Comparison of ENCODE assay signal across 22 cellular contexts in genomic region chr9:93111001-93111370, GRCh38. TPM values are rescaled to one million over a fixed set of nuclear protein-coding genes. Genes with fewer than 3 reads are reported as not detected.
A peak's percentile ranks its signal among the peaks of the same experiment; 100 is the strongest.
DNase-seq lines count a peak whose midpoint lies in the region; ATAC-seq and TF ChIP-seq lines count a peak whose summit lies in the region.
"Had no signal": no experiment of that assay in that cellular context is flagged by ENCODE, and none has a peak within 500 bp of the region (broad histone marks: within the 10 kb centered on the region; RNA-seq: fewer than 3 reads in every experiment).

No MANE protein-coding gene starts in this region.

- no peak for TF ChIP-seq CTCF in IMR-90 (conservative IDR thresholded peaks at IDR 0.05; ENCODE audit: low read depth, low read length)
- no peak for TF ChIP-seq CTCF in sigmoid colon (IDR thresholded peaks at IDR 0.05)

- no peaks in the 10 kb centered on the region; the same call in 1 of the 2 replicates for H3K9me1 ChIP-seq in IMR-90 (ENCODE audit: insufficient read depth, low read length)

- H3K9ac ChIP-seq in IMR-90 (ENCODE audit: low read depth, low read length) = no peak overlapping the region

- WGBS in IMR-90 (ENCODE audit: extremely low coverage in 2 of 2, insufficient read length in 1 of 2), 2 experiments = 93% methylated on average over 5 of the region's 11 CpGs; no CpG with 5 or more reads in 1 of the 2 experiments
- 88 to 91% methylated on average over 11 of the region's 11 CpGs for WGBS in sigmoid colon, 2 donors

- H3K36me3 ChIP-seq in IMR-90 (ENCODE audit: control insufficient read depth, insufficient read depth, low read length) = peaks cover 30% of the 10 kb centered on the region
- H3K36me3 ChIP-seq in sigmoid colon = peaks cover 7 to 55% (median 46%) of the 10 kb centered on the region in 4 donors
- H3K36me3 ChIP-seq: breast epithelium had no signal

- no peak overlapping the region for H3K18ac ChIP-seq in IMR-90 (ENCODE audit: low read depth, low read length)

- no peak overlapping the region for H4K5ac ChIP-seq in IMR-90 (ENCODE audit: low read depth, low read length)

- no peak overlapping the region for H3K4me3 Mint-ChIP-seq in activated CD4-positive, alpha-beta T cell treated with anti-CD3 and anti-CD28 coated beads, Interleukin-2, amount 10 ng/mL, durations not matched to agents 7 days and 5 days
- H3K4me3 Mint-ChIP-seq in immature natural killer cell = no peak overlapping the region
- H3K4me3 Mint-ChIP-seq: activated naive CD8-positive, alpha-beta T cell treated with anti-CD3 and anti-CD28 coated beads, Interleukin-2, amount 10 ng/mL, durations not matched to agents 7 days and 5 days; activated T-cell treated with anti-CD3 and anti-CD28 coated beads, Interleukin-2, amount 50 U/mL, for 4 hours had no signal

- H3K4ac ChIP-seq in IMR-90 (ENCODE audit: low read depth, low read length) = no peak overlapping the region

- POLR2A ChIA-PET in activated CD4-positive, alpha-beta T cell treated with anti-CD3 and anti-CD28 coated beads, Interleukin-2, amount 10 ng/mL, durations not matched to agents 7 days and 5 days (lab: Charles Lee) = no interaction called here
- POLR2A ChIA-PET in IMR-90 (lab: Charles Lee; ENCODE audit: unreplicated experiment) = no interaction called here

- H4K20me1 ChIP-seq in IMR-90 (ENCODE audit: insufficient read depth, low read length) = peaks cover 23% of the 10 kb centered on the region; the same call in 1 of the 2 replicates

- no peak overlapping the region for H2BK120ac ChIP-seq in IMR-90 (ENCODE audit: low read depth, low read length)

- H3K9me3 ChIP-seq in IMR-90 (ENCODE audit: control insufficient read depth, insufficient read depth, low read length) (no peaks in the 10 kb centered on the region), sigmoid colon (no peaks in the 10 kb centered on the region)
- H3K9me3 ChIP-seq: breast epithelium, gastroesophageal sphincter, thoracic aorta had no signal

- H3K27me3 ChIP-seq in IMR-90 (ENCODE audit: control insufficient read depth, insufficient read depth, low read length) (no peaks in the 10 kb centered on the region), sigmoid colon (no peaks in the 10 kb centered on the region)
- H3K27me3 ChIP-seq: breast epithelium, gastroesophageal sphincter had no signal

- no peak overlapping the region for H3K56ac ChIP-seq in IMR-90 (ENCODE audit: extremely low read depth, insufficient read depth, low read length)

- H2BK20ac ChIP-seq in IMR-90 (ENCODE audit: low read depth, low read length) = no peak overlapping the region

- H3K23ac ChIP-seq in IMR-90 (ENCODE audit: low read depth, low read length) = no peak overlapping the region

- dilution Hi-C loops in IMR-90 (cut with HindIII; ENCODE audit: low sequenced_read_pairs, unreplicated experiment) = no loop called here

- no peak for DNase-seq in activated CD4-positive, alpha-beta T cell treated with anti-CD3 and anti-CD28 coated beads, Interleukin-2, amount 10 ng/mL, durations not matched to agents 7 days and 5 days
- no peak for DNase-seq in activated CD4-positive, alpha-beta T cell treated with anti-CD3 and anti-CD28 coated beads, Interleukin-2, amount 50 U/mL, for 48 hours
- DNase-seq in IMR-90 = no peak
- DNase-seq in iPS-NIHi11 (ENCODE audit: low spot score) = peak; percentile 1
- peak; percentile 56 for DNase-seq in sigmoid colon
- no peak for DNase-seq in hypothalamus (lab: John Stamatoyannopoulos, UW)
- no peak for DNase-seq in immature natural killer cell
- DNase-seq in LoVo (ENCODE audit: low spot score) = no peak
- DNase-seq: activated T-cell treated with anti-CD3 and anti-CD28 coated beads, Interleukin-2, amount 50 U/mL, for 4 hours; NCI-H1105; NCI-H2107; NCI-H526 had no signal

- H3K4me1 ChIP-seq in IMR-90 (ENCODE audit: control insufficient read depth, insufficient read depth, low read length) = peaks cover under 1% of the 10 kb centered on the region
- H3K4me1 ChIP-seq in sigmoid colon = peaks cover 0 to 7% (median 3%) of the 10 kb centered on the region in 4 donors
- H3K4me1 ChIP-seq: breast epithelium had no signal

- no peak for ATAC-seq in IMR-90 (ENCODE audit: low read depth)
- ATAC-seq: activated T-cell treated with anti-CD3 and anti-CD28 coated beads, Interleukin-2, amount 50 U/mL, for 4 hours; esophagus mucosa; gastroesophageal sphincter; GM12878; SK-N-SH treated with all-trans-retinoic acid at 6 μM for 48 hours had no signal

- no peak overlapping the region for H2AK9ac ChIP-seq in IMR-90 (replicated peaks; ENCODE audit: low read depth, low read length, poor library complexity)

- no peak overlapping the region for H4K8ac ChIP-seq in IMR-90 (ENCODE audit: low read depth in 2 of 2, low read length in 2 of 2)

- H4K91ac ChIP-seq in IMR-90 (ENCODE audit: insufficient read depth, low read depth, low read length) = no peak overlapping the region

- CTCF ChIA-PET in activated CD4-positive, alpha-beta T cell treated with anti-CD3 and anti-CD28 coated beads, Interleukin-2, amount 10 ng/mL, durations not matched to agents 7 days and 5 days (lab: Charles Lee) = interaction anchor here (1.3 to 2.8 kb wide), 2 partner anchors 9 to 12 kb away, joined by 3 to 30 read pairs; no protein-coding TSS in a partner anchor
- CTCF ChIA-PET in IMR-90 (lab: Yijun Ruan, JAX) = no interaction called here

- H3K4me1 Mint-ChIP-seq in activated CD4-positive, alpha-beta T cell treated with anti-CD3 and anti-CD28 coated beads, Interleukin-2, amount 10 ng/mL, durations not matched to agents 7 days and 5 days = peaks cover 39% of the 10 kb centered on the region
- H3K4me1 Mint-ChIP-seq in immature natural killer cell = peaks cover 18 to 24% of the 10 kb centered on the region in 2 donors

- H3K27me3 Mint-ChIP-seq in activated CD4-positive, alpha-beta T cell treated with anti-CD3 and anti-CD28 coated beads, Interleukin-2, amount 10 ng/mL, durations not matched to agents 7 days and 5 days = no peaks in the 10 kb centered on the region
- peaks cover 0 to 7% (median 2%) of the 10 kb centered on the region in 3 donors for H3K27me3 Mint-ChIP-seq in immature natural killer cell (ENCODE audit: low read depth in 3 of 3)
- H3K27me3 Mint-ChIP-seq: activated naive CD8-positive, alpha-beta T cell treated with anti-CD3 and anti-CD28 coated beads, Interleukin-2, amount 10 ng/mL, durations not matched to agents 7 days and 5 days had no signal

- no peak overlapping the region for H3K4me2 ChIP-seq in IMR-90 (ENCODE audit: low read depth, low read length)
- H3K4me2 ChIP-seq: smooth muscle cell had no signal

- no peak overlapping the region for H2BK15ac ChIP-seq in IMR-90 (ENCODE audit: low read depth, low read length)

- no peak overlapping the region for H2AK5ac ChIP-seq in IMR-90 (ENCODE audit: low read depth, low read length)

- H3K27ac Mint-ChIP-seq in activated CD4-positive, alpha-beta T cell treated with anti-CD3 and anti-CD28 coated beads, Interleukin-2, amount 10 ng/mL, durations not matched to agents 7 days and 5 days = peak overlapping the region; percentile 70
- no peak overlapping the region for H3K27ac Mint-ChIP-seq in immature natural killer cell
- H3K27ac Mint-ChIP-seq: activated naive CD8-positive, alpha-beta T cell treated with anti-CD3 and anti-CD28 coated beads, Interleukin-2, amount 10 ng/mL, durations not matched to agents 7 days and 5 days had no signal

- in situ Hi-C loops in IMR-90 (cut with MboI; ENCODE audit: low sequenced_read_pairs) = loop anchor here (10.0 to 25.0 kb wide), 2 partner anchors 344 to 451 kb away; partner anchors contain the start of genes FAM120A and FAM120AOS

- H3K27ac ChIP-seq in IMR-90 (ENCODE audit: insufficient read depth, low read length) (no peak overlapping the region), sigmoid colon (no peak overlapping the region)
- H3K27ac ChIP-seq: C4-2B, gastroesophageal sphincter, thoracic aorta had no signal

- H3K79me1 ChIP-seq in IMR-90 (ENCODE audit: low read depth in 1 of 2, low read length in 2 of 2) = peaks cover 7 to 20% of the 10 kb centered on the region in 2 experiments

- TF ChIP-seq POLR2A in IMR-90 (IDR thresholded peaks at IDR 0.05; ENCODE audit: low read depth, low read length) (no peak), sigmoid colon (IDR thresholded peaks at IDR 0.05) (no peak)

- H3K14ac ChIP-seq in IMR-90 (replicated peaks; ENCODE audit: low read depth, low read length) = no peak overlapping the region

- BruUV-seq in IMR-90 (replicated peaks; lab: Mats Ljungman, UMichigan) = no TSS peak

- peaks cover 25% of the 10 kb centered on the region for H3K36me3 Mint-ChIP-seq in activated CD4-positive, alpha-beta T cell treated with anti-CD3 and anti-CD28 coated beads, Interleukin-2, amount 10 ng/mL, durations not matched to agents 7 days and 5 days (ENCODE audit: low read depth)
- peaks cover 9 to 15% (median 10%) of the 10 kb centered on the region in 3 donors for H3K36me3 Mint-ChIP-seq in immature natural killer cell

- no peak for TF ChIP-seq RAD21 in IMR-90 (IDR thresholded peaks at IDR 0.05; ENCODE audit: low read length)

- H3K4me3 ChIP-seq in IMR-90 (ENCODE audit: insufficient read depth, low read depth, low read length) (no peak overlapping the region), sigmoid colon (no peak overlapping the region)
- H3K4me3 ChIP-seq: breast epithelium, gastroesophageal sphincter, GM12878, smooth muscle cell, thoracic aorta had no signal

- no peak for TF ChIP-seq EP300 in sigmoid colon (IDR thresholded peaks at IDR 0.05)

- intact Hi-C loops in IMR-90 (cut with micrococcal nuclease) (no loop called here), sigmoid colon (cut with DNase I) (loop anchor here (5.0 kb wide), 1 partner anchor 41 kb away; no protein-coding TSS in a partner anchor)

- H2AFZ ChIP-seq in IMR-90 (replicated peaks; ENCODE audit: low read length, poor library complexity) = peak overlapping the region; percentile 21

- H2BK5ac ChIP-seq in IMR-90 (ENCODE audit: low read depth, low read length, poor library complexity, severe bottlenecking) = no peak overlapping the region

- H3K9me3 Mint-ChIP-seq in activated CD4-positive, alpha-beta T cell treated with anti-CD3 and anti-CD28 coated beads, Interleukin-2, amount 10 ng/mL, durations not matched to agents 7 days and 5 days = no peaks in the 10 kb centered on the region
- no peaks in the 10 kb centered on the region for H3K9me3 Mint-ChIP-seq in immature natural killer cell
- H3K9me3 Mint-ChIP-seq: activated naive CD8-positive, alpha-beta T cell treated with anti-CD3 and anti-CD28 coated beads, Interleukin-2, amount 10 ng/mL, durations not matched to agents 7 days and 5 days; activated T-cell treated with anti-CD3 and anti-CD28 coated beads, Interleukin-2, amount 50 U/mL, for 4 hours had no signal

RNA-seq across cellular contexts. Expression of gene CARD19, which starts 15.0 kb away (rescaled TPM):
- 10 to 100 TPM; 40.3 to 42.6 TPM for total RNA-seq in activated CD4-positive, alpha-beta T cell treated with anti-CD3 and anti-CD28 coated beads, Interleukin-2, amount 10 ng/mL, durations not matched to agents 7 days and 5 days
- 17.4 and 23.3 TPM in 2 replicates for total RNA-seq in IMR-90 (2012; rRNA removed)
- polyA plus RNA-seq in IMR-90 (2012; rRNA removed) = 111 and 126 TPM in 2 replicates
- 120 and 139 TPM in 2 replicates for polyA plus RNA-seq in IMR-90 (2012; cell fraction: cytosol; rRNA removed)
- polyA plus RNA-seq in IMR-90 (2012; cell fraction: nucleus; rRNA removed; ENCODE audit: low replicate concordance) = 103 and 209 TPM in 2 replicates
- 10 to 100 TPM; 51.2 to 88.4 (median 85.0) TPM for total RNA-seq in sigmoid colon
- 10 to 100 TPM; 56.8 to 87.2 (median 66.1) TPM for polyA plus RNA-seq in sigmoid colon
- polyA plus RNA-seq in immature natural killer cell = 100 to 1,000 TPM in 1 of 3 donors, 10 to 100 TPM in 2; 55.1 to 105 (median 78.8) TPM

RNA-seq across cellular contexts. Expression of gene NINJ1, which starts 23.1 kb away (rescaled TPM):
- 10 to 100 TPM; 29.5 to 29.9 TPM for total RNA-seq in activated CD4-positive, alpha-beta T cell treated with anti-CD3 and anti-CD28 coated beads, Interleukin-2, amount 10 ng/mL, durations not matched to agents 7 days and 5 days
- total RNA-seq in IMR-90 (2012; rRNA removed) (21.9 and 24.7 TPM in 2 replicates), sigmoid colon (100 to 1,000 TPM in 1 of 4 donors, 10 to 100 TPM in 3; 56.5 to 116 (median 69.6) TPM)
- polyA plus RNA-seq in IMR-90 (2012; rRNA removed) (38.1 and 38.8 TPM in 2 replicates), sigmoid colon (10 to 100 TPM; 28.9 to 58.7 (median 53.5) TPM), immature natural killer cell (10 to 100 TPM; 51.3 to 91.0 (median 54.0) TPM)
- polyA plus RNA-seq in IMR-90 (2012; cell fraction: cytosol; rRNA removed) = 16.1 and 60.5 TPM in 2 replicates
- 21.8 and 35.9 TPM in 2 replicates for polyA plus RNA-seq in IMR-90 (2012; cell fraction: nucleus; rRNA removed; ENCODE audit: low replicate concordance)

RNA-seq across cellular contexts. Expression of gene SUSD3, which starts 52.5 kb away (rescaled TPM):
- total RNA-seq in activated CD4-positive, alpha-beta T cell treated with anti-CD3 and anti-CD28 coated beads, Interleukin-2, amount 10 ng/mL, durations not matched to agents 7 days and 5 days = 10 to 100 TPM; 81.1 to 85.8 TPM
- total RNA-seq in IMR-90 (2012; rRNA removed) (0.28 and 0.54 TPM in 2 replicates), sigmoid colon (1 to 10 TPM; 1.9 to 7.2 (median 4.7) TPM)
- polyA plus RNA-seq in IMR-90 (2012; rRNA removed) (1.0 and 1.5 TPM in 2 replicates), sigmoid colon (10 to 100 TPM in 1 of 3 donors, under 1 TPM in 1, not detected in 1; 0.92 to 15.2 TPM), immature natural killer cell (1 to 10 TPM in 2 of 3 donors, not detected in 1; 3.5 to 5.2 TPM)
- polyA plus RNA-seq in IMR-90 (2012; cell fraction: cytosol; rRNA removed) = 0.25 and 2.3 TPM in 2 replicates
- polyA plus RNA-seq in IMR-90 (2012; cell fraction: nucleus; rRNA removed; ENCODE audit: low replicate concordance) = 1.2 TPM in 2 replicates
- total RNA-seq: myocyte, smooth muscle cell had no signal

Comparison
In these comparisons a context has a peak if more than half of its experiments do, and no peak if none do; other contexts are left out.
1. DNase-seq: peak in iPS-NIHi11 (single experiment) and sigmoid colon (single experiment); none in activated CD4-positive, alpha-beta T cell treated with anti-CD3 and anti-CD28 coated beads, Interleukin-2, amount 10 ng/mL, durations not matched to agents 7 days and 5 days (single experiment), activated CD4-positive, alpha-beta T cell treated with anti-CD3 and anti-CD28 coated beads, Interleukin-2, amount 50 U/mL, for 48 hours (0 of 2), IMR-90 (single experiment), hypothalamus (0 of 51), immature natural killer cell (0 of 3) and LoVo (single experiment).
2. RNA of gene SUSD3, which starts 52.5 kb away (total RNA-seq): 81.1 to 85.8 TPM in activated CD4-positive, alpha-beta T cell treated with anti-CD3 and anti-CD28 coated beads, Interleukin-2, amount 10 ng/mL, durations not matched to agents 7 days and 5 days; 1.9 to 7.2 TPM in sigmoid colon and 0.28 to 0.54 TPM in IMR-90; every median in the first group is over 10 times any median in the second.